ENCODE assay signal across 9 cellular contexts in the genomic region with DNA sequence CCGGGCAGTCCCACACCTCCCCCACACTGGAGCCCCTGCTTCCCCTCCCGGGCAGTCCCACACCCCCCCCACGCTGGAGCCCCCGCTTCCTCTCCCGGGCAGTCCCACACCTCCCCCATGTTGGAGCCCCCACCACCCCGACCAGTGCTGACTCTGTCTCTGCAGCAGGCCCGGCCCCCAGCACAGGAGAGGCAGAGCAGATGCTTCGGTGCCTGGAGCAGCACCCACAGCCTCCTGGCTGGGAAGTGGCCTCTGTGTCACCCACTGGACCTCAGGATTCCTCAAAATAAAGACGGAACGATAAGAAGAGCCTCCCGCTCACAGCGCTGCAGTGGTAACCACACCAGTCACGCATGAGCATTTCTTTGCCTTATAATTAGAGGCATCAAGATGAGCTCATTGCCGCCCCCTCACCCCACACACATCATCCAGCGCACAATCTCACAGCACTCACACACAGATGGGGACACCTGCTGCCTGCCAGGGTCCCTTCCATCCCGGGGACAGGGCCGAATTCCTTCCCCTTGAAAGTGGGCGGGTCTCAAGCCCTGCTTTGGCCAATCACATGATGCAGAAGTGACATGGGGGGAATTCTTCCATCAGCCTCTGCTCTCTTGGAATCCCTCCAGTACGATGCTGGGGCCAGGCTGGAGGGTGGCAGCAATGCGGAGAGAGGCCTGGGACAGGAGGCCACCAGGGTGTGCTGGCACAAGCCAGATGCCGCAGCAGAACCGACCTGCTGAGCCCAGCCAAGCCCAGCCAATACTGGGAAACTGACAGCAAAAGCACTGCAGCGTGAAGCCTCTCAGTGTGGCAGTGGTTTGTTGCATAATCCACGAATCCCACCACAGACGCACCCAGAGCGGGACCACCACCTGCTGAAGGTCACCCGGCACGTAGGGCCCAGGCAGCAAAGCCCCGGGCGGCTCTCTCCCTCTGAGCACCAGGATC. TPM values are rescaled to one million over a fixed set of nuclear protein-coding genes. Genes with fewer than 3 reads are reported as not detected.
A peak's percentile ranks its signal among the peaks of the same experiment; 100 is the strongest.
DNase-seq lines count a peak whose midpoint lies in the region; ATAC-seq and TF ChIP-seq lines count a peak whose summit lies in the region.
"Had no signal": no experiment of that assay in that cellular context is flagged by ENCODE, and none has a peak within 500 bp of the region (broad histone marks: within the 10 kb centered on the region; RNA-seq: fewer than 3 reads in every experiment).

No MANE protein-coding gene starts in this region.

- 91% methylated on average over 26 of the region's 30 CpGs; no CpG with 5 or more reads in 1 of the 2 donors for WGBS in body of pancreas, 2 donors
- WGBS in aorta, 2 donors = 76 to 77% methylated on average over 26 to 30 of the region's 30 CpGs

- peak overlapping the region; percentile 53 for H3K4me3 Mint-ChIP-seq in neural progenitor cell

- H3K4me1 Mint-ChIP-seq in neural progenitor cell = peaks cover 26% of the 10 kb centered on the region

- intact Hi-C loops in dorsolateral prefrontal cortex (cut with DNase I) (no loop called here), body of pancreas (cut with DNase I) (no loop called here), aorta (cut with DNase I) (no loop called here)

- peaks cover 11% of the 10 kb centered on the region for H3K9me3 Mint-ChIP-seq in neural progenitor cell

- H3K27me3 ChIP-seq in dorsolateral prefrontal cortex = no peaks in the 10 kb centered on the region
- no peaks in the 10 kb centered on the region for H3K27me3 ChIP-seq in neural progenitor cell
- no peaks in the 10 kb centered on the region for H3K27me3 ChIP-seq in body of pancreas
- H3K27me3 ChIP-seq in aorta (ENCODE audit: control insufficient read depth in 1 of 2, insufficient read depth in 2 of 2, low read length in 1 of 2) = no peaks in the 10 kb centered on the region

- H3K9ac ChIP-seq in neural progenitor cell = no peak overlapping the region

- no peak overlapping the region for H3K4me2 ChIP-seq in neural progenitor cell

- H3K79me2 ChIP-seq in neural progenitor cell (ENCODE audit: low read depth) = peaks cover 57% of the 10 kb centered on the region

- peaks cover 9% of the 10 kb centered on the region for H3K27me3 Mint-ChIP-seq in neural progenitor cell (ENCODE audit: insufficient read depth, low read depth)

- H3K9me3 ChIP-seq in neural progenitor cell (ENCODE audit: low read depth) (no peaks in the 10 kb centered on the region), body of pancreas (peaks cover 0 to 6% (median 0%) of the 10 kb centered on the region in 3 donors), aorta (ENCODE audit: control insufficient read depth, low read length) (no peaks in the 10 kb centered on the region)

- H2AFZ ChIP-seq in neural progenitor cell (replicated peaks) = no peak overlapping the region

- ATAC-seq in body of pancreas (no peak), aorta (ENCODE audit: low FRiP score) (no peak)

- peak overlapping the region in 11 of 59 donors; percentile 3 to 35 (median 15) for H3K4me3 ChIP-seq in dorsolateral prefrontal cortex
- no peak overlapping the region for H3K4me3 ChIP-seq in neural progenitor cell
- no peak overlapping the region for H3K4me3 ChIP-seq in body of pancreas
- no peak overlapping the region for H3K4me3 ChIP-seq in aorta (ENCODE audit: low read length in 2 of 2)

- H3K36me3 ChIP-seq in neural progenitor cell = no peaks in the 10 kb centered on the region
- H3K36me3 ChIP-seq in body of pancreas (replicated peaks in 1 of 2; ENCODE audit: insufficient read depth in 1 of 2, low read depth in 2 of 2) = no peaks in the 10 kb centered on the region
- H3K36me3 ChIP-seq in aorta (ENCODE audit: control insufficient read depth in 1 of 2, insufficient read depth in 2 of 2, low read length in 1 of 2) = no peaks in the 10 kb centered on the region

- H4K20me1 ChIP-seq in neural progenitor cell (ENCODE audit: low read depth) = peaks cover 59% of the 10 kb centered on the region

- DNase-seq in Daoy (ENCODE audit: low read depth) (peak; percentile 88), Kasumi-1 (lab: John Stamatoyannopoulos, UW) (peak; percentile 96 to 99), dorsolateral prefrontal cortex (peak in 5 of 10 donors; percentile 52 to 73 (median 67)), neural progenitor cell (ENCODE audit: low spot score) (no peak), body of pancreas (no peak), NOMO-1 treated with DMSO at 0.1 percent for 48 hours (lab: John Stamatoyannopoulos, UW; ENCODE audit: unreplicated experiment) (no peak), aorta (no peak), mesenteric fat pad (ENCODE audit: low spot score) (no peak)
- DNase-seq: NCI-H2029 treated with DMSO at 0.1 percent for 48 hours had no signal

- TF ChIP-seq POLR2A in body of pancreas (IDR thresholded peaks at IDR 0.05) = no peak

- peak overlapping the region in 41 of 59 donors; percentile 5 to 88 (median 61) for H3K27ac ChIP-seq in dorsolateral prefrontal cortex
- H3K27ac ChIP-seq in neural progenitor cell = no peak overlapping the region
- H3K27ac ChIP-seq in body of pancreas = no peak overlapping the region
- no peak overlapping the region for H3K27ac ChIP-seq in aorta (ENCODE audit: low read depth in 1 of 2, low read length in 2 of 2)

- H3K4me1 ChIP-seq in neural progenitor cell (peaks cover 20% of the 10 kb centered on the region), body of pancreas (peaks cover 26% of the 10 kb centered on the region), aorta (ENCODE audit: control insufficient read depth in 1 of 2, insufficient read depth in 2 of 2, low read length in 2 of 2) (no peaks in the 10 kb centered on the region)

- H3K27ac Mint-ChIP-seq in neural progenitor cell = peak overlapping the region; percentile 69

- H3K36me3 Mint-ChIP-seq in neural progenitor cell = peaks cover 17% of the 10 kb centered on the region

- H3F3A ChIP-seq in neural progenitor cell (ENCODE audit: low read depth) = peaks cover 8% of the 10 kb centered on the region

- TF ChIP-seq CTCF in dorsolateral prefrontal cortex (IDR thresholded peaks at IDR 0.05 in 54 of 56, conservative IDR thresholded peaks at IDR 0.05 in 2 of 56; ENCODE audit: low read depth in 1 of 56, partially characterized antibody in 56 of 56) (no peak), neural progenitor cell (IDR thresholded peaks at IDR 0.05) (no peak), body of pancreas (IDR thresholded peaks at IDR 0.05) (no peak)

RNA-seq across cellular contexts. Expression of a gene that starts 16.1 kb away (rescaled TPM):
- total RNA-seq in Daoy (2014; rRNA removed; shearing (Covaris generic)) = 5.2 and 8.6 TPM in 2 replicates
- total RNA-seq in dorsolateral prefrontal cortex (100 to 1,000 TPM in 105 of 120 experiments, 10 to 100 TPM in 15; 52.4 to 207 (median 126) TPM), neural progenitor cell (ENCODE audit: low replicate concordance) (8.6 and 26.6 TPM in 2 replicates), body of pancreas (10 to 100 TPM; 16.6 to 30.7 TPM), aorta (10 to 100 TPM; 78.7 to 83.3 TPM), mesenteric fat pad (40.0 TPM)
- polyA plus RNA-seq in aorta = 10 to 100 TPM; 25.2 to 26.8 TPM

RNA-seq across cellular contexts. Expression of a gene that starts 24.0 kb away (rescaled TPM):
- 0.03 TPM in 1 of 2 replicates, not detected in the other for total RNA-seq in Daoy (2014; rRNA removed; shearing (Covaris generic))
- total RNA-seq in dorsolateral prefrontal cortex (1 to 10 TPM in 12 of 120 experiments, under 1 TPM in 19, not detected in 89; 0.14 to 4.5 (median 0.81) TPM), neural progenitor cell (ENCODE audit: low replicate concordance) (14.7 and 32.5 TPM in 2 replicates), body of pancreas (10 to 100 TPM; 15.8 to 21.4 TPM), aorta (under 1 TPM; 0.26 to 0.60 TPM), mesenteric fat pad (0.39 TPM)
- polyA plus RNA-seq in aorta = 10 to 100 TPM in 1 of 2 donors, under 1 TPM in 1; 0.84 to 29.2 TPM

RNA-seq across cellular contexts. Expression of a gene that starts 57.6 kb away (rescaled TPM):
- 29.9 and 52.6 TPM in 2 replicates for total RNA-seq in Daoy (2014; rRNA removed; shearing (Covaris generic))
- total RNA-seq in dorsolateral prefrontal cortex (10 to 100 TPM; 18.8 to 43.6 (median 24.6) TPM), neural progenitor cell (ENCODE audit: low replicate concordance) (6.0 and 35.4 TPM in 2 replicates), body of pancreas (10 to 100 TPM; 16.3 to 23.4 TPM), aorta (10 to 100 TPM; 16.4 to 19.3 TPM), mesenteric fat pad (18.9 TPM)
- 10 to 100 TPM in 1 of 2 donors, 1 to 10 TPM in 1; 4.5 to 18.2 TPM for polyA plus RNA-seq in aorta

Comparison
In these comparisons a context has a peak if more than half of its experiments do, and no peak if none do; other contexts are left out.
1. DNase-seq: peak in Daoy (single experiment) and Kasumi-1 (2 of 2); none in neural progenitor cell (single experiment), body of pancreas (0 of 4), NOMO-1 treated with DMSO at 0.1 percent for 48 hours (single experiment), aorta (0 of 2) and mesenteric fat pad (single experiment).
2. H3K27ac ChIP-seq: peak in dorsolateral prefrontal cortex (41 of 59); none in neural progenitor cell (single experiment), body of pancreas (0 of 4) and aorta (0 of 2).